8 cellular contexts compared by ENCODE assay signal in genomic region chr3:44913868-44914468, GRCh38. TPM values are rescaled to one million over a fixed set of nuclear protein-coding genes. Genes with fewer than 3 reads are reported as not detected.
DNase-seq lines count a peak whose midpoint lies in the region; ATAC-seq lines count a peak whose summit lies in the region.

No MANE protein-coding gene starts in this region.

- H3K27me3 ChIP-seq in MG63 = no peaks in the 10 kb centered on the region

- ATAC-seq in activated naive CD8-positive, alpha-beta T cell treated with anti-CD3 and anti-CD28 coated beads, Interleukin-2, amount 10 ng/mL, durations not matched to agents 7 days and 5 days (ENCODE audit: low read depth) = peak; percentile 68
- ATAC-seq in GM21576 (IDR thresholded peaks at IDR 0.05; ENCODE audit: unreplicated experiment) (no peak), GM19328 (IDR thresholded peaks at IDR 0.05; ENCODE audit: unreplicated experiment) (no peak)

- no peak overlapping the region for H3K4me3 ChIP-seq in MG63

- DNase-seq in G401 (ENCODE audit: low spot score) = peak; percentile 62
- DNase-seq in MG63 = peak; percentile 46
- peak; percentile 41 for DNase-seq in SKM-1 (lab: John Stamatoyannopoulos, UW; ENCODE audit: unreplicated experiment)
- DNase-seq in activated naive CD8-positive, alpha-beta T cell treated with anti-CD3 and anti-CD28 coated beads, Interleukin-2, amount 10 ng/mL, durations not matched to agents 7 days and 5 days = peak; percentile 74
- DNase-seq in cardiac septum (ENCODE audit: low spot score) = peak; percentile 79
- DNase-seq in putamen (ENCODE audit: low spot score) = peak; percentile 49

- peaks cover 8% of the 10 kb centered on the region for H3K27me3 Mint-ChIP-seq in activated naive CD8-positive, alpha-beta T cell treated with anti-CD3 and anti-CD28 coated beads, Interleukin-2, amount 10 ng/mL, durations not matched to agents 7 days and 5 days

- H3K9me3 ChIP-seq in MG63 = no peaks in the 10 kb centered on the region

- H3K4me3 Mint-ChIP-seq in activated naive CD8-positive, alpha-beta T cell treated with anti-CD3 and anti-CD28 coated beads, Interleukin-2, amount 10 ng/mL, durations not matched to agents 7 days and 5 days = no peak overlapping the region

- intact Hi-C loops in cardiac septum (cut with DNase I) = loop anchor here (2.0 kb wide), 1 partner anchor 381 kb away; no protein-coding TSS in a partner anchor

- no peaks in the 10 kb centered on the region for H3K36me3 ChIP-seq in MG63

- H3K9me3 Mint-ChIP-seq in activated naive CD8-positive, alpha-beta T cell treated with anti-CD3 and anti-CD28 coated beads, Interleukin-2, amount 10 ng/mL, durations not matched to agents 7 days and 5 days = peaks cover 2% of the 10 kb centered on the region

- in situ Hi-C loops in G401 (cut with HindIII; ENCODE audit: low sequenced_read_pairs) = no loop called here

- H3K4me1 Mint-ChIP-seq in activated naive CD8-positive, alpha-beta T cell treated with anti-CD3 and anti-CD28 coated beads, Interleukin-2, amount 10 ng/mL, durations not matched to agents 7 days and 5 days = no peaks in the 10 kb centered on the region

- H3K27ac Mint-ChIP-seq in activated naive CD8-positive, alpha-beta T cell treated with anti-CD3 and anti-CD28 coated beads, Interleukin-2, amount 10 ng/mL, durations not matched to agents 7 days and 5 days = no peak overlapping the region

- H3K36me3 Mint-ChIP-seq in activated naive CD8-positive, alpha-beta T cell treated with anti-CD3 and anti-CD28 coated beads, Interleukin-2, amount 10 ng/mL, durations not matched to agents 7 days and 5 days = no peaks in the 10 kb centered on the region

- POLR2A ChIA-PET in activated naive CD8-positive, alpha-beta T cell treated with anti-CD3 and anti-CD28 coated beads, Interleukin-2, amount 10 ng/mL, durations not matched to agents 7 days and 5 days (lab: Charles Lee) = interaction anchor here (0.6 kb wide), 1 partner anchor 62 kb away, joined by 3 read pairs; the partner anchor contains the start of genes EXOSC7 and ZDHHC3

RNA-seq across cellular contexts. Expression of gene TGM4, which starts 39.6 kb away (rescaled TPM):
- total RNA-seq in G401 (2014; rRNA removed; shearing (Covaris generic)) = not detected in 2 replicates
- total RNA-seq in MG63 (2014; rRNA removed; shearing (Covaris generic); ENCODE audit: low replicate concordance) = 0.43 TPM in 1 of 2 replicates, not detected in the other
- not detected for total RNA-seq in activated naive CD8-positive, alpha-beta T cell treated with anti-CD3 and anti-CD28 coated beads, Interleukin-2, amount 10 ng/mL, durations not matched to agents 7 days and 5 days
- not detected for total RNA-seq in cardiac septum

RNA-seq across cellular contexts. Expression of gene TMEM42, which starts 52.3 kb away (rescaled TPM):
- total RNA-seq in G401 (2014; rRNA removed; shearing (Covaris generic)) = 21.3 and 40.7 TPM in 2 replicates
- 0.69 and 1.5 TPM in 2 replicates for total RNA-seq in MG63 (2014; rRNA removed; shearing (Covaris generic); ENCODE audit: low replicate concordance)
- 10 to 100 TPM; 14.5 to 17.2 TPM for total RNA-seq in activated naive CD8-positive, alpha-beta T cell treated with anti-CD3 and anti-CD28 coated beads, Interleukin-2, amount 10 ng/mL, durations not matched to agents 7 days and 5 days
- 10.5 TPM for total RNA-seq in cardiac septum
